Comparison of ENCODE assay signal across 26 cellular contexts in the genomic region with DNA sequence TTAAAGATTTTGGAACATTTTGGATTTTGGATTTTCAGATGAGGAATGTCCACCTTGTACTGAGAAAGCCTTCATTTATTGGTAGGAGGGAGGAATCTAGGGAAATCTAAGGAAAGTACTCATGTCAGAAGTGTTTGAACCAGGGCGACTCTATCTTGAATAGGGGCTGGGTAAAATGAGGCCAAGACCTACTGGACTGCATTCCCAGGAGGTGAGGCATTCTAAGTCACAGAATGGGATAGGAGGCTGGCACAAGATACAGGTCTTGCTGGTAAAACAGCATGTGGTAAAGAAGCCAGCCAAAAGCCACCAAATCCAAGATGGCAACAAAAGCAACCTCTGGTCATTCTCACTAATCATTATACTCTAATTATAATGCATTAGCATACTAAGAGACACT.
"Had no signal": no experiment of that assay in that cellular context is flagged by ENCODE, and none has a peak within 500 bp of the region (broad histone marks: within the 10 kb centered on the region; RNA-seq: fewer than 3 reads in every experiment).

No MANE protein-coding gene starts in this region.

- H3K79me2 ChIP-seq: hepatocyte had no signal

- H3K4me2 ChIP-seq: hepatocyte had no signal

- FAIRE-seq: colon, endothelial cell of umbilical vein, frontal cortex, kidney had no signal

- H3K4me1 ChIP-seq: foreskin keratinocyte, gastroesophageal sphincter, heart left ventricle, left lung, lower lobe of right lung had no signal

- H3K27me3 ChIP-seq: foreskin keratinocyte, gastroesophageal sphincter, heart left ventricle, hepatocyte, left lung had no signal

- DNase-seq: dermis blood vessel endothelial cell; dorsolateral prefrontal cortex; effector CD4-positive, alpha-beta T cell; effector memory CD4-positive, alpha-beta T cell; erythroblast; foreskin keratinocyte; heart left ventricle; hypothalamus; immature natural killer cell; islet precursor cell; kidney; kidney glomerular epithelial cell; left cardiac atrium; left lung; left ventricle myocardium superior; lower lobe of right lung; mesenchymal stem cell; mucosa of descending colon; naive B cell had no signal

- H2AFZ ChIP-seq: hepatocyte had no signal

- H3K27ac ChIP-seq: coronary artery, dorsolateral prefrontal cortex, epithelial cell of prostate, foreskin keratinocyte, gastroesophageal sphincter, heart left ventricle, hepatocyte, left lung, lower lobe of right lung had no signal

- H3K36me3 ChIP-seq: gastroesophageal sphincter, heart left ventricle, left lung, lower lobe of right lung had no signal

- H3K4me3 ChIP-seq: coronary artery, dorsolateral prefrontal cortex, gastroesophageal sphincter, heart left ventricle, hepatocyte, left lung, lower lobe of right lung, mucosa of descending colon had no signal

- H3K9me3 ChIP-seq: gastroesophageal sphincter, heart left ventricle, left lung, lower lobe of right lung, mucosa of descending colon had no signal
